Comparison of ENCODE assay signal across 22 cellular contexts in the genomic region with DNA sequence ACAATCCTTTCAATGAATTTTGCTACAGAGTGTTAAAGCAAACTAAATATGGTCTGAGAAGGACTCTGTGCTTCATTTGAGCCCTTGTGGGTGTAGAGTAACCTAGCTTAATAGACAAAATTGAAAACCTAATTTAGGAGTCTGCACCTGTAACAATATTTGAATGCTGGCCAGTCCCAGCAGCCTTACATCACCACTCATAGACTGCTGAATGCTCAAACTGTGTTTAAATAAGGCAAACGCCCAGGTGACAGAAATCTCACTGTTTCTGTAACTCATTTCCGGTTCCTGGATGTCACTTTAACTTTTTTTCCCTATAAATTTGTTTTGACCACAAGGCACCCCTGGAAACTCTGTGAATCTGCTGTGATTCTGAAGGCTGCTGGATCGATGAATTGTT. TPM values are rescaled to one million over a fixed set of nuclear protein-coding genes. Genes with fewer than 3 reads are reported as not detected.
"Had no signal": no experiment of that assay in that cellular context is flagged by ENCODE, and none has a peak within 500 bp of the region (broad histone marks: within the 10 kb centered on the region; RNA-seq: fewer than 3 reads in every experiment).

No MANE protein-coding gene starts in this region.

- H3K27me3 ChIP-seq: ascending aorta, breast epithelium, sigmoid colon, testis, upper lobe of left lung had no signal

- H3K4me1 Mint-ChIP-seq: activated CD4-positive, alpha-beta T cell treated with anti-CD3 and anti-CD28 coated beads for 36 hours; activated naive CD4-positive, alpha-beta T cell treated with anti-CD3 and anti-CD28 coated beads, Interleukin-2, amount 10 ng/mL, durations not matched to agents 7 days and 5 days; immature natural killer cell; stimulated activated naive CD8-positive, alpha-beta T cell treated with anti-CD3 and anti-CD28 coated beads, Interleukin-15, amount 100 ng/mL, for 72 hours had no signal

- H3K4me1 ChIP-seq: ascending aorta, breast epithelium, parathyroid adenoma, sigmoid colon, testis, upper lobe of left lung had no signal

- H3K9me3 ChIP-seq: ascending aorta, breast epithelium, sigmoid colon, testis, upper lobe of left lung had no signal

- H3K27me3 Mint-ChIP-seq: naive B cell had no signal

- H3K9me3 Mint-ChIP-seq: activated CD4-positive, alpha-beta memory T cell treated with anti-CD3 and anti-CD28 coated beads for 36 hours; activated naive CD4-positive, alpha-beta T cell treated with anti-CD3 and anti-CD28 coated beads, Interleukin-2, amount 10 ng/mL, durations not matched to agents 7 days and 5 days; activated T-cell treated with anti-CD3 and anti-CD28 coated beads, Interleukin-2, amount 50 U/mL, for 24 hours; immature natural killer cell; naive B cell; stimulated activated naive CD8-positive, alpha-beta T cell treated with anti-CD3 and anti-CD28 coated beads, Interleukin-15, amount 100 ng/mL, for 72 hours had no signal

- H3K36me3 ChIP-seq: ascending aorta, breast epithelium, sigmoid colon, upper lobe of left lung had no signal

- H3K36me3 Mint-ChIP-seq: activated CD4-positive, alpha-beta memory T cell treated with anti-CD3 and anti-CD28 coated beads for 36 hours; activated naive CD4-positive, alpha-beta T cell treated with anti-CD3 and anti-CD28 coated beads, Interleukin-2, amount 10 ng/mL, durations not matched to agents 7 days and 5 days; immature natural killer cell had no signal

- DNase-seq: activated CD4-positive, alpha-beta memory T cell treated with anti-CD3 and anti-CD28 coated beads for 36 hours; activated CD4-positive, alpha-beta T cell treated with anti-CD3 and anti-CD28 coated beads for 36 hours; activated naive CD4-positive, alpha-beta T cell treated with anti-CD3 and anti-CD28 coated beads, Interleukin-2, amount 10 ng/mL, durations not matched to agents 7 days and 5 days; activated T-cell treated with anti-CD3 and anti-CD28 coated beads, Interleukin-2, amount 50 U/mL, for 24 hours; dermis blood vessel endothelial cell; head of caudate nucleus; immature natural killer cell; midbrain; naive B cell; sigmoid colon; stimulated activated CD4-positive, alpha-beta T cell treated with anti-CD3 and anti-CD28 coated beads, Interleukin-1b, Interleukin-23, amount 100 ng/mL, for 48 hours; stimulated activated naive CD8-positive, alpha-beta T cell treated with anti-CD3 and anti-CD28 coated beads, Interleukin-15, amount 100 ng/mL, for 72 hours; testis; upper lobe of left lung had no signal

- H2AFZ ChIP-seq: parathyroid adenoma had no signal

- H3K9ac ChIP-seq: parathyroid adenoma had no signal

- H3K27ac Mint-ChIP-seq: activated CD4-positive, alpha-beta memory T cell treated with anti-CD3 and anti-CD28 coated beads for 36 hours; activated CD4-positive, alpha-beta T cell treated with anti-CD3 and anti-CD28 coated beads for 36 hours; activated naive CD4-positive, alpha-beta T cell treated with anti-CD3 and anti-CD28 coated beads, Interleukin-2, amount 10 ng/mL, durations not matched to agents 7 days and 5 days; activated T-cell treated with anti-CD3 and anti-CD28 coated beads, Interleukin-2, amount 50 U/mL, for 24 hours; immature natural killer cell; naive B cell; stimulated activated naive CD8-positive, alpha-beta T cell treated with anti-CD3 and anti-CD28 coated beads, Interleukin-15, amount 100 ng/mL, for 72 hours had no signal

- H3K4me3 Mint-ChIP-seq: activated CD4-positive, alpha-beta memory T cell treated with anti-CD3 and anti-CD28 coated beads for 36 hours; activated CD4-positive, alpha-beta T cell treated with anti-CD3 and anti-CD28 coated beads for 36 hours; activated naive CD4-positive, alpha-beta T cell treated with anti-CD3 and anti-CD28 coated beads, Interleukin-2, amount 10 ng/mL, durations not matched to agents 7 days and 5 days; activated T-cell treated with anti-CD3 and anti-CD28 coated beads, Interleukin-2, amount 50 U/mL, for 24 hours; immature natural killer cell; naive B cell; stimulated activated naive CD8-positive, alpha-beta T cell treated with anti-CD3 and anti-CD28 coated beads, Interleukin-15, amount 100 ng/mL, for 72 hours had no signal

- H3K79me2 ChIP-seq: parathyroid adenoma had no signal

- H3K4me3 ChIP-seq: ascending aorta, breast epithelium, lung, sigmoid colon, testis, upper lobe of left lung had no signal

- H3K27ac ChIP-seq: ascending aorta, breast epithelium, epithelial cell of prostate, parathyroid adenoma, sigmoid colon, testis, upper lobe of left lung had no signal

RNA-seq across cellular contexts. Expression of a gene that starts 45.5 kb away (rescaled TPM):
- total RNA-seq: activated CD4-positive, alpha-beta memory T cell treated with anti-CD3 and anti-CD28 coated beads for 36 hours; activated CD4-positive, alpha-beta T cell treated with anti-CD3 and anti-CD28 coated beads for 36 hours; ascending aorta; breast epithelium; cerebellum; dermis blood vessel endothelial cell; fibroblast of lung; frontal cortex; lung; sigmoid colon; testis; upper lobe of left lung had no signal
